19 cellular contexts compared by ENCODE assay signal in the genomic region with DNA sequence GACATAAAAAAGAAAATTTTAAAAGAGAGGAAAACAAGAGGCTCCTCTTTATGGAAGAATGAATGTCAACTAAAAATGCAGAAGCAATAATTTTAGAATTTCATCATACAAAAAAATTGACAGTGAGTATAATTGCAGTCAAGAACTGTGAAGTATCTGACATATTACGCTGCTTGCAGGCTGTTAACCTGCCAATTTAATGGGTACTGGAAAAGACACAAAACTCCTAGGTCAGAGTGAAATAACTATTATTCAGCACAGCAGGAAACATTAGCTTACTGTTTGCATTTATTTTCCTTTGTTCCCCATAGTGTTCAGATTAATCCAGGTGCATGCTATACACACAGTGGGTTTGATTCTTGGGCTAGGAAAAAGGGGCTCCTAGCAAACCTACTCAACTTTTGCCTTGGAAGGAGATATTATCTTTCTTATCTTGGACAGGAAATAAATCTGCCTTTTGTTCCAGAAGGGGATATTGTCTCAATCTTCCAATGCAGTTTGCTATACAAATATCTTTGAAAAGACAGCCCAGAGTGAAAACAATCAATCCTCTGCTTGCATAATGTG.
DNase-seq lines count a peak whose midpoint lies in the region.
"Had no signal": no experiment of that assay in that cellular context is flagged by ENCODE, and none has a peak within 500 bp of the region (broad histone marks: within the 10 kb centered on the region; RNA-seq: fewer than 3 reads in every experiment).

No MANE protein-coding gene starts in this region.

- no peak overlapping the region for H3K27ac Mint-ChIP-seq in immature natural killer cell
- H3K27ac Mint-ChIP-seq: CD4-positive, CD25-positive, alpha-beta regulatory T cell; H9; T-cell had no signal

- H3K9me3 Mint-ChIP-seq in immature natural killer cell: peaks cover 0 to 24% (median 10%) of the 10 kb centered on the region in 6 donors

- no peaks in the 10 kb centered on the region for H3K4me1 Mint-ChIP-seq in immature natural killer cell
- H3K4me1 Mint-ChIP-seq: CD4-positive, CD25-positive, alpha-beta regulatory T cell; H9; T-cell had no signal

- peaks cover 0 to 2% (median 0%) of the 10 kb centered on the region in 3 donors for H3K27me3 Mint-ChIP-seq in immature natural killer cell (ENCODE audit: low read depth in 3 of 3)

- peak in 2 of 3 experiments; percentile 57 to 93 for DNase-seq in NCI-H1417 (lab: John Stamatoyannopoulos, UW)
- DNase-seq in NCI-H1930 (lab: John Stamatoyannopoulos, UW): peak; percentile 62 to 71
- DNase-seq in NCI-H2227 treated with DMSO at 0.1 percent for 48 hours (lab: John Stamatoyannopoulos, UW): peak; percentile 68
- DNase-seq in NCI-H774 (lab: John Stamatoyannopoulos, UW): peak; percentile 3
- DNase-seq in immature natural killer cell: no peak
- DNase-seq in NCI-H446 treated with DMSO at 0.1 percent for 48 hours (lab: John Stamatoyannopoulos, UW): no peak
- no peak for DNase-seq in HT-29 (ENCODE audit: low spot score)
- DNase-seq: CD4-positive, CD25-positive, alpha-beta regulatory T cell; GM23248; H9; IMR-90; KG1; MG63; NCI-H1436; NCI-H2029; NCI-H510A treated with DMSO at 0.1 percent for 48 hours; Right ventricle myocardium superior; RPMI8226; T-cell had no signal

- H3K4me3 Mint-ChIP-seq in immature natural killer cell: no peak overlapping the region
- H3K4me3 Mint-ChIP-seq: CD4-positive, CD25-positive, alpha-beta regulatory T cell; H9; T-cell had no signal

- peaks cover 0 to 4% (median 0%) of the 10 kb centered on the region in 3 donors for H3K36me3 Mint-ChIP-seq in immature natural killer cell
- H3K36me3 Mint-ChIP-seq: CD4-positive, CD25-positive, alpha-beta regulatory T cell; T-cell had no signal

Comparison
In these comparisons a context has a peak if more than half of its experiments do, and no peak if none do; other contexts are left out.
1. DNase-seq: peak in NCI-H1417 (2 of 3), NCI-H1930 (2 of 2), NCI-H2227 treated with DMSO at 0.1 percent for 48 hours (single experiment) and NCI-H774 (single experiment); none in immature natural killer cell (0 of 3), NCI-H446 treated with DMSO at 0.1 percent for 48 hours (single experiment) and HT-29 (single experiment).